In genomic region chr9:15909297-15909696, GRCh38 we compare ENCODE assay signal across 20 cellular contexts.
DNase-seq lines count a peak whose midpoint lies in the region; ATAC-seq and TF ChIP-seq lines count a peak whose summit lies in the region.
"Had no signal": no experiment of that assay in that cellular context is flagged by ENCODE, and none has a peak within 500 bp of the region (broad histone marks: within the 10 kb centered on the region; RNA-seq: fewer than 3 reads in every experiment).

No MANE protein-coding gene starts in this region.

- DNase-seq in AG08395 (ENCODE audit: low spot score) (peak; percentile 2), IMR-90 (peak; percentile 11), fibroblast of mammary gland (ENCODE audit: low read depth) (peak; percentile 63), trophoblast cell (peak; percentile 7 to 58), ovary (no peak), PC-3 (no peak), NCI-H187 (lab: John Stamatoyannopoulos, UW) (no peak), HAP-1 (ENCODE audit: low spot score in 2 of 2) (no peak)
- DNase-seq: activated CD4-positive, alpha-beta T cell treated with anti-CD3 and anti-CD28 coated beads for 48 hours; activated CD8-positive, alpha-beta memory T cell treated with anti-CD3 and anti-CD28 coated beads, Interleukin-2, amount 10 ng/mL, durations not matched to agents 7 days and 5 days; activated naive CD8-positive, alpha-beta T cell treated with anti-CD3 and anti-CD28 coated beads, Interleukin-2, amount 10 ng/mL, durations not matched to agents 7 days and 5 days; CD4-positive, alpha-beta memory T cell; DMS53; H9; NCI-H2029; retina; SIG-M5; stimulated activated CD4-positive, alpha-beta T cell treated with anti-CD3 and anti-CD28 coated beads, Interleukin-15, amount 100 ng/mL, for 24 hours had no signal

- H3K79me1 ChIP-seq in IMR-90 (ENCODE audit: low read depth in 1 of 2, low read length in 2 of 2), result no peaks in the 10 kb centered on the region
- H3K79me1 ChIP-seq in trophoblast cell (ENCODE audit: low read length), result no peaks in the 10 kb centered on the region

- H2BK5ac ChIP-seq in IMR-90 (ENCODE audit: low read depth, low read length, poor library complexity, severe bottlenecking), result no peak overlapping the region
- no peak overlapping the region for H2BK5ac ChIP-seq in trophoblast cell (ENCODE audit: low read depth, low read length, poor library complexity)

- H3K4ac ChIP-seq in IMR-90 (ENCODE audit: low read depth, low read length) (no peak overlapping the region), trophoblast cell (ENCODE audit: low read depth, low read length) (no peak overlapping the region)

- TF ChIP-seq POLR2A in IMR-90 (IDR thresholded peaks at IDR 0.05; ENCODE audit: low read depth, low read length), result no peak
- no peak for TF ChIP-seq POLR2A in ovary (IDR thresholded peaks at IDR 0.05)

- no peaks in the 10 kb centered on the region for H3K79me2 ChIP-seq in trophoblast cell (ENCODE audit: control insufficient read depth, insufficient read depth, low read length, poor library complexity)
- H3K79me2 ChIP-seq in PC-3 (ENCODE audit: low read length), result no peaks in the 10 kb centered on the region

- H2AFZ ChIP-seq in IMR-90 (replicated peaks; ENCODE audit: low read length, poor library complexity) (no peak overlapping the region), trophoblast cell (ENCODE audit: insufficient read depth, low read length, poor library complexity) (no peak overlapping the region), PC-3 (ENCODE audit: low read length) (no peak overlapping the region)

- WGBS in IMR-90 (ENCODE audit: extremely low coverage in 2 of 2, insufficient read length in 1 of 2), 2 experiments, result no CpG with 5 or more reads among the region's 6 CpGs
- no CpG with 5 or more reads among the region's 6 CpGs for whole genome bisulfite sequencing in trophoblast cell (ENCODE audit: extremely low coverage, insufficient coverage, insufficient read length)
- 42 to 77% (median 76%) methylated on average over 6 of the region's 6 CpGs for WGBS in ovary, 3 donors

- no peak overlapping the region for H3K23ac ChIP-seq in IMR-90 (ENCODE audit: low read depth, low read length)
- no peak overlapping the region for H3K23ac ChIP-seq in trophoblast cell (ENCODE audit: low read length)

- in situ Hi-C loops in IMR-90 (cut with MboI; ENCODE audit: low sequenced_read_pairs) (no loop called here), HAP-1 (cut with MboI; ENCODE audit: low sequenced_read_pairs) (no loop called here)

- no peaks in the 10 kb centered on the region for H3K9me1 ChIP-seq in IMR-90 (ENCODE audit: insufficient read depth, low read length)

- no peaks in the 10 kb centered on the region for H3K9me2 ChIP-seq in PC-3 (replicated peaks; ENCODE audit: low read length)

- H2BK120ac ChIP-seq in IMR-90 (ENCODE audit: low read depth, low read length) (no peak overlapping the region), trophoblast cell (ENCODE audit: insufficient read depth, low read length, poor library complexity) (no peak overlapping the region)

- no peaks in the 10 kb centered on the region for H3F3A ChIP-seq in PC-3 (ENCODE audit: low read length, unreplicated experiment)

- TF ChIP-seq EP300 in ovary (IDR thresholded peaks at IDR 0.05), result no peak

- H2BK12ac ChIP-seq in trophoblast cell (ENCODE audit: low read length), result no peak overlapping the region

- no peak overlapping the region for H3K18ac ChIP-seq in IMR-90 (ENCODE audit: low read depth, low read length)
- H3K18ac ChIP-seq in trophoblast cell (ENCODE audit: low read length), result no peak overlapping the region

- no peak overlapping the region for H2BK15ac ChIP-seq in IMR-90 (ENCODE audit: low read depth, low read length)

- H4K8ac ChIP-seq in IMR-90 (ENCODE audit: low read depth in 2 of 2, low read length in 2 of 2), result no peak overlapping the region
- H4K8ac ChIP-seq in trophoblast cell (ENCODE audit: low read depth, low read length), result no peak overlapping the region

- CTCF ChIA-PET in IMR-90 (lab: Yijun Ruan, JAX) (no interaction called here), PC-3 (lab: Charles Lee) (no interaction called here)

- no peak overlapping the region for H2BK20ac ChIP-seq in IMR-90 (ENCODE audit: low read depth, low read length)

- POLR2A ChIA-PET in IMR-90 (lab: Charles Lee; ENCODE audit: unreplicated experiment) (no interaction called here), PC-3 (lab: Charles Lee; ENCODE audit: unreplicated experiment) (no interaction called here)

- H4K12ac ChIP-seq in trophoblast cell (ENCODE audit: low read depth, low read length), result no peak overlapping the region

- dilution Hi-C loops in IMR-90 (cut with HindIII; ENCODE audit: low sequenced_read_pairs, unreplicated experiment), result no loop called here

- H3K4me3 ChIP-seq in IMR-90 (ENCODE audit: insufficient read depth, low read depth, low read length) (no peak overlapping the region), fibroblast of mammary gland (ENCODE audit: control insufficient read depth, low read depth, low read length) (no peak overlapping the region), trophoblast cell (ENCODE audit: low read depth, low read length) (no peak overlapping the region), ovary (no peak overlapping the region), PC-3 (ENCODE audit: low read length) (no peak overlapping the region), HAP-1 (no peak overlapping the region)
- H3K4me3 ChIP-seq: vagina had no signal

- intact Hi-C loops in IMR-90 (cut with micrococcal nuclease), result no loop called here
- intact Hi-C loops in ovary (cut with DNase I), result no loop called here
- intact Hi-C loops in PC-3 (cut with micrococcal nuclease), result no loop called here

- no peak overlapping the region for H3K14ac ChIP-seq in IMR-90 (replicated peaks; ENCODE audit: low read depth, low read length)
- H3K14ac ChIP-seq in trophoblast cell (ENCODE audit: low read length), result no peak overlapping the region

- H3K27me3 ChIP-seq in IMR-90 (ENCODE audit: control insufficient read depth, insufficient read depth, low read length) (no peaks in the 10 kb centered on the region), trophoblast cell (ENCODE audit: insufficient read depth, low read length) (no peaks in the 10 kb centered on the region), ovary (no peaks in the 10 kb centered on the region), PC-3 (ENCODE audit: low read length) (no peaks in the 10 kb centered on the region), HAP-1 (ENCODE audit: low read depth) (no peaks in the 10 kb centered on the region)
- H3K27me3 ChIP-seq: vagina had no signal

- no TSS peak for BruUV-seq in IMR-90 (replicated peaks; lab: Mats Ljungman, UMichigan)
- BruUV-seq in PC-3 (replicated peaks; lab: Mats Ljungman, UMichigan), result no TSS peak

- no peak overlapping the region for H4K5ac ChIP-seq in IMR-90 (ENCODE audit: low read depth, low read length)

- H4K91ac ChIP-seq in IMR-90 (ENCODE audit: insufficient read depth, low read depth, low read length) (no peak overlapping the region), trophoblast cell (ENCODE audit: low read depth, low read length) (no peak overlapping the region)

- no peak overlapping the region for H2AK5ac ChIP-seq in IMR-90 (ENCODE audit: low read depth, low read length)
- no peak overlapping the region for H2AK5ac ChIP-seq in trophoblast cell (ENCODE audit: low read length)

- TF ChIP-seq CTCF in IMR-90 (conservative IDR thresholded peaks at IDR 0.05; ENCODE audit: low read depth, low read length) (no peak), fibroblast of mammary gland (conservative IDR thresholded peaks at IDR 0.05; ENCODE audit: control insufficient read depth, insufficient read depth, low read depth, low read length) (no peak), ovary (IDR thresholded peaks at IDR 0.05) (no peak), PC-3 (conservative IDR thresholded peaks at IDR 0.05; ENCODE audit: low read depth, low read length) (no peak)

- ATAC-seq in IMR-90 (ENCODE audit: low read depth) (no peak), PC-3 (no peak)
- ATAC-seq: activated CD8-positive, alpha-beta memory T cell treated with anti-CD3 and anti-CD28 coated beads, Interleukin-2, amount 10 ng/mL, durations not matched to agents 7 days and 5 days had no signal

- H3K36me3 ChIP-seq in IMR-90 (ENCODE audit: control insufficient read depth, insufficient read depth, low read length), result no peaks in the 10 kb centered on the region
- no peaks in the 10 kb centered on the region for H3K36me3 ChIP-seq in trophoblast cell (ENCODE audit: control insufficient read depth in 1 of 2, insufficient read depth in 2 of 2, low read length in 2 of 2)
- H3K36me3 ChIP-seq in ovary, result no peaks in the 10 kb centered on the region
- no peaks in the 10 kb centered on the region for H3K36me3 ChIP-seq in PC-3 (ENCODE audit: low read depth, low read length)
- no peaks in the 10 kb centered on the region for H3K36me3 ChIP-seq in HAP-1 (replicated peaks)
- H3K36me3 ChIP-seq: vagina had no signal

- H3K9ac ChIP-seq in IMR-90 (ENCODE audit: low read depth, low read length), result no peak overlapping the region
- H3K9ac ChIP-seq in trophoblast cell (ENCODE audit: low read length), result no peak overlapping the region
- no peak overlapping the region for H3K9ac ChIP-seq in PC-3 (ENCODE audit: low read length)
- H3K9ac ChIP-seq: KMS-11 had no signal

- H3K9me3 ChIP-seq in IMR-90 (ENCODE audit: control insufficient read depth, insufficient read depth, low read length) (no peaks in the 10 kb centered on the region), trophoblast cell (ENCODE audit: insufficient read depth, low read depth, low read length) (no peaks in the 10 kb centered on the region), ovary (no peaks in the 10 kb centered on the region), PC-3 (ENCODE audit: low read length) (no peaks in the 10 kb centered on the region), HAP-1 (no peaks in the 10 kb centered on the region)
- H3K9me3 ChIP-seq: vagina had no signal

- no peaks in the 10 kb centered on the region for H4K20me1 ChIP-seq in IMR-90 (ENCODE audit: insufficient read depth, low read length)
- no peaks in the 10 kb centered on the region for H4K20me1 ChIP-seq in PC-3 (ENCODE audit: low read length)

- H3K4me2 ChIP-seq in IMR-90 (ENCODE audit: low read depth, low read length), result no peak overlapping the region
- no peak overlapping the region for H3K4me2 ChIP-seq in trophoblast cell (ENCODE audit: low read length)
- no peak overlapping the region for H3K4me2 ChIP-seq in PC-3 (ENCODE audit: low read length)
- H3K4me2 ChIP-seq: KMS-11 had no signal

- TF ChIP-seq RAD21 in IMR-90 (IDR thresholded peaks at IDR 0.05; ENCODE audit: low read length), result no peak

- H3K4me1 ChIP-seq in IMR-90 (ENCODE audit: control insufficient read depth, insufficient read depth, low read length), result no peaks in the 10 kb centered on the region
- H3K4me1 ChIP-seq in trophoblast cell (ENCODE audit: control insufficient read depth in 1 of 2, insufficient read depth in 2 of 2, low read length in 2 of 2), result no peaks in the 10 kb centered on the region
- no peaks in the 10 kb centered on the region for H3K4me1 ChIP-seq in ovary (ENCODE audit: insufficient read depth)
- no peaks in the 10 kb centered on the region for H3K4me1 ChIP-seq in PC-3 (ENCODE audit: insufficient read depth, low read length)
- H3K4me1 ChIP-seq in HAP-1, result no peaks in the 10 kb centered on the region
- H3K4me1 ChIP-seq: vagina had no signal

- no peak overlapping the region for H3K56ac ChIP-seq in IMR-90 (ENCODE audit: extremely low read depth, insufficient read depth, low read length)

- H2AK9ac ChIP-seq in IMR-90 (replicated peaks; ENCODE audit: low read depth, low read length, poor library complexity), result no peak overlapping the region

- H3K27ac ChIP-seq in IMR-90 (ENCODE audit: insufficient read depth, low read length) (no peak overlapping the region), trophoblast cell (ENCODE audit: low read depth, low read length) (no peak overlapping the region), ovary (no peak overlapping the region), PC-3 (ENCODE audit: low read length) (no peak overlapping the region)
- H3K27ac ChIP-seq: KMS-11, vagina had no signal

Comparison
In these comparisons a context has a peak if more than half of its experiments do, and no peak if none do; other contexts are left out.
1. DNase-seq: peak in AG08395 (single experiment), IMR-90 (single experiment), fibroblast of mammary gland (single experiment) and trophoblast cell (2 of 2); none in ovary (0 of 5), PC-3 (single experiment), NCI-H187 (0 of 2) and HAP-1 (0 of 2).